9 cellular contexts compared by ENCODE assay signal in genomic region chr3:58560771-58561311, GRCh38.
DNase-seq lines count a peak whose midpoint lies in the region; ATAC-seq lines count a peak whose summit lies in the region.
"Had no signal": no experiment of that assay in that cellular context is flagged by ENCODE, and none has a peak within 500 bp of the region (broad histone marks: within the 10 kb centered on the region; RNA-seq: fewer than 3 reads in every experiment).

No MANE protein-coding gene starts in this region.

- peaks cover 18% of the 10 kb centered on the region; the same call in 1 of the 2 replicates for H3K4me1 ChIP-seq in HUES48 (ENCODE audit: control insufficient read depth, insufficient read depth, low read length)

- 0 out of 2 replicates have a peak overlapping the region, but pooled peaks have one; percentile 25 for H3K9ac ChIP-seq in HUES48 (ENCODE audit: low read depth, low read length)
- H3K9ac ChIP-seq: KMS-11 had no signal

- ATAC-seq in HG03039 (IDR thresholded peaks at IDR 0.05; ENCODE audit: unreplicated experiment) (no peak), HG02870 (IDR thresholded peaks at IDR 0.05; ENCODE audit: unreplicated experiment) (no peak), GM18519 (IDR thresholded peaks at IDR 0.05; ENCODE audit: low FRiP score, unreplicated experiment) (no peak)

- DNase-seq in AG08396 (ENCODE audit: low spot score) = peak; percentile 89
- peak; percentile 96 for DNase-seq in astrocyte of the hippocampus (ENCODE audit: low read depth, low spot score)
- peak; percentile 92 for DNase-seq in islet precursor cell
- no peak for DNase-seq in stimulated activated CD4-positive, alpha-beta T cell treated with anti-CD3 and anti-CD28 coated beads, Interleukin-4, amount 100 ng/mL, for 24 hours

- H3K27ac ChIP-seq in HUES48 (ENCODE audit: low read depth, low read length) = peak overlapping the region; percentile 75
- H3K27ac ChIP-seq: KMS-11 had no signal

- no peaks in the 10 kb centered on the region for H3K9me3 ChIP-seq in HUES48 (ENCODE audit: control insufficient read depth, insufficient read depth, low read length)

- H3K36me3 ChIP-seq in HUES48 (ENCODE audit: control insufficient read depth, insufficient read depth, low read length) = no peaks in the 10 kb centered on the region

- no peak overlapping the region for H3K4me3 ChIP-seq in HUES48 (ENCODE audit: low read depth, low read length)

- H3K27me3 ChIP-seq in HUES48 (ENCODE audit: control insufficient read depth, insufficient read depth, low read length) = no peaks in the 10 kb centered on the region
